In genomic region chr12:107774349-107775029, GRCh38 we compare ENCODE assay signal across 17 cellular contexts. TPM values are rescaled to one million over a fixed set of nuclear protein-coding genes. Genes with fewer than 3 reads are reported as not detected.
A peak's percentile ranks its signal among the peaks of the same experiment; 100 is the strongest.
DNase-seq lines count a peak whose midpoint lies in the region; ATAC-seq and TF ChIP-seq lines count a peak whose summit lies in the region.
"Had no signal": no experiment of that assay in that cellular context is flagged by ENCODE, and none has a peak within 500 bp of the region (broad histone marks: within the 10 kb centered on the region; RNA-seq: fewer than 3 reads in every experiment).

A gene with protein sequence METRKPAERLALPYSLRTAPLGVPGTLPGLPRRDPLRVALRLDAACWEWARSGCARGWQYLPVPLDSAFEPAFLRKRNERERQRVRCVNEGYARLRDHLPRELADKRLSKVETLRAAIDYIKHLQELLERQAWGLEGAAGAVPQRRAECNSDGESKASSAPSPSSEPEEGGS (plus strand): TSS chr12:107774704. CDS start chr12:107775219, 515 bp downstream.

- no peak within 1 kb of the TSS for H3K9ac ChIP-seq in endodermal cell (ENCODE audit: extremely low read depth, low read length, poor library complexity, severe bottlenecking)

- H3K36me3 Mint-ChIP-seq in endodermal cell (ENCODE audit: low read depth) = no peaks in the 10 kb centered on the region
- no peaks in the 10 kb centered on the region for H3K36me3 Mint-ChIP-seq in progenitor cell of endocrine pancreas (ENCODE audit: insufficient read depth)
- no peaks in the 10 kb centered on the region for H3K36me3 Mint-ChIP-seq in CD4-positive, alpha-beta T cell (ENCODE audit: low read depth)

- POLR2A ChIA-PET in CD4-positive, alpha-beta T cell (lab: Charles Lee) = no interaction called here

- no peaks in the 10 kb centered on the region for H3K4me1 ChIP-seq in endodermal cell (ENCODE audit: control insufficient read depth, insufficient read depth, low read length)

- no peaks in the 10 kb centered on the region for H3K36me3 ChIP-seq in KOPT-K1 (ENCODE audit: insufficient read depth, low read length)
- no peaks in the 10 kb centered on the region for H3K36me3 ChIP-seq in endodermal cell (ENCODE audit: control insufficient read depth, insufficient read depth, low read length)
- no peaks in the 10 kb centered on the region for H3K36me3 ChIP-seq in brain microvascular endothelial cell (replicated peaks)
- H3K36me3 ChIP-seq: thyroid gland had no signal

- H3K4me3 Mint-ChIP-seq in endodermal cell (peak within 1 kb of the TSS; percentile 35), progenitor cell of endocrine pancreas (ENCODE audit: low read depth) (peak within 1 kb of the TSS; percentile 25)
- no peak within 1 kb of the TSS for H3K4me3 Mint-ChIP-seq in CD4-positive, alpha-beta T cell

- H3K27me3 ChIP-seq in endodermal cell (ENCODE audit: control insufficient read depth, insufficient read depth, low read length, poor library complexity, severe bottlenecking) (peaks cover 97% of the 10 kb centered on the region), brain microvascular endothelial cell (replicated peaks) (peaks cover 34% of the 10 kb centered on the region)
- peaks cover 67% of the 10 kb centered on the region for H3K27me3 ChIP-seq in CD4-positive, alpha-beta T cell (ENCODE audit: control insufficient read depth, insufficient read depth, low read length)

- H3K27ac Mint-ChIP-seq in endodermal cell = no peak within 1 kb of the TSS
- H3K27ac Mint-ChIP-seq in progenitor cell of endocrine pancreas = no peak within 1 kb of the TSS
- H3K27ac Mint-ChIP-seq in CD4-positive, alpha-beta T cell = no peak within 1 kb of the TSS

- H3K9me3 ChIP-seq in KOPT-K1 (ENCODE audit: insufficient read depth, low read length, poor library complexity, severe bottlenecking) (no peaks in the 10 kb centered on the region), endodermal cell (ENCODE audit: control insufficient read depth, low read length) (no peaks in the 10 kb centered on the region)
- H3K9me3 ChIP-seq in CD4-positive, alpha-beta T cell (ENCODE audit: control insufficient read depth, low read length) = no peaks in the 10 kb centered on the region
- H3K9me3 ChIP-seq: thyroid gland had no signal

- H3K9me3 Mint-ChIP-seq in endodermal cell = no peaks in the 10 kb centered on the region
- no peaks in the 10 kb centered on the region for H3K9me3 Mint-ChIP-seq in progenitor cell of endocrine pancreas (ENCODE audit: low read depth)
- H3K9me3 Mint-ChIP-seq in CD4-positive, alpha-beta T cell = no peaks in the 10 kb centered on the region

- ATAC-seq in HG03460 (IDR thresholded peaks at IDR 0.05; ENCODE audit: unreplicated experiment) (no peak), HG02623 (IDR thresholded peaks at IDR 0.05; ENCODE audit: unreplicated experiment) (no peak)
- ATAC-seq in CD4-positive, alpha-beta T cell (ENCODE audit: poor library complexity) = no peak
- ATAC-seq: left colon had no signal

- CTCF ChIA-PET in CD4-positive, alpha-beta T cell (lab: Charles Lee) = no interaction called here

- 64 to 67% methylated on average over 12 to 13 of the region's 13 CpGs for WGBS in endodermal cell (ENCODE audit: insufficient coverage in 1 of 2, insufficient read length in 1 of 2), 2 experiments

- TF ChIP-seq CTCF in endodermal cell (conservative IDR thresholded peaks at IDR 0.05) = no peak
- no peak for TF ChIP-seq CTCF in progenitor cell of endocrine pancreas (IDR thresholded peaks at IDR 0.05; ENCODE audit: unreplicated experiment)
- no peak for TF ChIP-seq CTCF in CD4-positive, alpha-beta T cell (IDR thresholded peaks at IDR 0.05)
- TF ChIP-seq CTCF in brain microvascular endothelial cell (IDR thresholded peaks at IDR 0.05; ENCODE audit: low read depth, low read length, missing control alignments) = no peak

- intact Hi-C loops in CD4-positive, alpha-beta T cell (cut with DNase I, micrococcal nuclease) = no loop called here

- peaks cover 92% of the 10 kb centered on the region for H3K27me3 Mint-ChIP-seq in endodermal cell (ENCODE audit: insufficient read depth)
- H3K27me3 Mint-ChIP-seq in progenitor cell of endocrine pancreas = peaks cover 84% of the 10 kb centered on the region
- H3K27me3 Mint-ChIP-seq in CD4-positive, alpha-beta T cell = peaks cover 71% of the 10 kb centered on the region

- in situ Hi-C loops in brain microvascular endothelial cell (cut with HindIII; ENCODE audit: low pct_ligation_motif_present, low sequenced_read_pairs) = no loop called here

- DNase-seq in DMS79 treated with DMSO at 0.1 percent for 48 hours (lab: John Stamatoyannopoulos, UW) (peak; percentile 88), endodermal cell (peak; percentile 52), progenitor cell of endocrine pancreas (ENCODE audit: low spot score, unreplicated experiment) (no peak), brain microvascular endothelial cell (no peak)
- no peak for DNase-seq in CD4-positive, alpha-beta T cell
- DNase-seq: activated CD8-positive, alpha-beta memory T cell treated with anti-CD3 and anti-CD28 coated beads, Interleukin-2, amount 50 U/mL, for 4 hours; Calu3; left colon; NCI-H1092 treated with DMSO at 0.1 percent for 48 hours; stimulated activated CD4-positive, alpha-beta T cell treated with anti-CD3 and anti-CD28 coated beads, Interleukin-4, amount 100 ng/mL, for 1 hour; thyroid gland had no signal

- H3K27ac ChIP-seq in KOPT-K1 (ENCODE audit: low read depth, low read length, poor library complexity, severe bottlenecking) (peak within 1 kb of the TSS; percentile 11), endodermal cell (ENCODE audit: low read depth, low read length) (no peak within 1 kb of the TSS), brain microvascular endothelial cell (no peak within 1 kb of the TSS)
- H3K27ac ChIP-seq in CD4-positive, alpha-beta T cell (ENCODE audit: low read depth, low read length) = no peak within 1 kb of the TSS
- H3K27ac ChIP-seq: HL-60, thyroid gland had no signal

- H3K4me1 Mint-ChIP-seq in endodermal cell (no peaks in the 10 kb centered on the region), progenitor cell of endocrine pancreas (ENCODE audit: low read depth) (no peaks in the 10 kb centered on the region)
- H3K4me1 Mint-ChIP-seq in CD4-positive, alpha-beta T cell (ENCODE audit: low read depth) = peaks cover 14% of the 10 kb centered on the region

- peak within 1 kb of the TSS; percentile 70 for H3K4me3 ChIP-seq in endodermal cell (ENCODE audit: low read length)
- H3K4me3 ChIP-seq in brain microvascular endothelial cell (ENCODE audit: low read depth, low read length) = no peak within 1 kb of the TSS
- H3K4me3 ChIP-seq: thyroid gland had no signal

RNA-seq across cellular contexts. Expression of the gene that starts here (rescaled TPM):
- total RNA-seq in endodermal cell = not detected
- not detected for polyA plus RNA-seq in endodermal cell (2013, experiment 1 of 2)
- polyA plus RNA-seq in endodermal cell (2013, experiment 2 of 2) = not detected
- 0.13 TPM in 1 of 2 replicates, not detected in the other for total RNA-seq in progenitor cell of endocrine pancreas
- not detected for total RNA-seq in CD4-positive, alpha-beta T cell
- total RNA-seq: Calu3; esophagus mucosa; left colon; T-helper 2 cell treated with Interferon-gamma antibody and Interleukin-4, amounts not matched to agents 100 ng/mL and 5 ng/mL, for 36 hours; thyroid gland had no signal

Comparison
In these comparisons a context has a peak if more than half of its experiments do, and no peak if none do; other contexts are left out.
1. Peak in DNase-seq and H3K4me3 ChIP-seq in endodermal cell; RNA of the gene not detected or under 1 TPM.